ENCODE assay signal across 1 cellular context in the genomic region with DNA sequence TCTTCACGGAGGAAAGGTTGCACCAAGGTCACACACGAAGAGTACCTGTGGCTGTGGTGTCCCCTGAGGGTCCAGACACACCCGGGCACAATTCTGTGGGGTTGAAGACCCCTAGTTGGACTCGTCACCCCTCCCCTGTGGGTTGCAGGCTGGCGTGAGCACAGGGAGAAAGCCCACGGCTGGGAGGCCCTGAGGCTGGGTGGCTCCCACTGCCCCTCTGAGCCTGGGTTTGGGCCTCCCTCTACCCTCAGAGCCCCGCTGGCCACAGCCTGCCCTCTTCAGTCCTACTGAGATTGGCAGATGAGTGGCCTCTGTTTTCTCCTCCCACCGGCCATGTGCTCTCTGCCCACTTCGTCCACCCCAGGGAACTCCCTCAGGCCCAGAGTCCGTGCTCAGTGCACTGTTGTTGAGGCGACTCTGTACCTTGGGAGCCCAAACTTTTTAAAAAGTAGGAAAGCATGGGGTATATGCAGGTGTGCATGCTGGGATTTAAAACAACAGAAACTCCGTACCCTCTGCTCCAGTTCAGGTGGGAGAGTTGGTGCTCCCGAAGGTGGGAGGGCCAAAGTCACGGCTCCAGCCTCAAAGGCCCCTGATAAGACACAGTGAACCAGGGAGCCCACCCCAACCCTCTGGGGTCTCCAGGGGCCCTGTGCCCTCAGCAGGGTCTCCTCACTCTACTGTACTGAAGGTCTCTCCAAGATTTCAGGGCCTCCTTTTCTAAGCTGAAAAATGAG.
TF ChIP-seq lines count a peak whose summit lies in the region.

No MANE protein-coding gene starts in this region.

TF ChIP-seq in SK-N-SH, 30 proteins besides CTCF, POLR2A, EP300 and RAD21 (continued from another document):
- TF ChIP-seq, protein P1, sequence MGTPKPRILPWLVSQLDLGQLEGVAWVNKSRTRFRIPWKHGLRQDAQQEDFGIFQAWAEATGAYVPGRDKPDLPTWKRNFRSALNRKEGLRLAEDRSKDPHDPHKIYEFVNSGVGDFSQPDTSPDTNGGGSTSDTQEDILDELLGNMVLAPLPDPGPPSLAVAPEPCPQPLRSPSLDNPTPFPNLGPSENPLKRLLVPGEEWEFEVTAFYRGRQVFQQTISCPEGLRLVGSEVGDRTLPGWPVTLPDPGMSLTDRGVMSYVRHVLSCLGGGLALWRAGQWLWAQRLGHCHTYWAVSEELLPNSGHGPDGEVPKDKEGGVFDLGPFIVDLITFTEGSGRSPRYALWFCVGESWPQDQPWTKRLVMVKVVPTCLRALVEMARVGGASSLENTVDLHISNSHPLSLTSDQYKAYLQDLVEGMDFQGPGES (IDR thresholded peaks at IDR 0.05; ENCODE audit: low read depth, low read length), result no peak
- TF ChIP-seq SIN3A (IDR thresholded peaks at IDR 0.05; ENCODE audit: borderline replicate concordance, low read depth, low read length), result no peak
